13 cellular contexts compared by ENCODE assay signal in the genomic region with DNA sequence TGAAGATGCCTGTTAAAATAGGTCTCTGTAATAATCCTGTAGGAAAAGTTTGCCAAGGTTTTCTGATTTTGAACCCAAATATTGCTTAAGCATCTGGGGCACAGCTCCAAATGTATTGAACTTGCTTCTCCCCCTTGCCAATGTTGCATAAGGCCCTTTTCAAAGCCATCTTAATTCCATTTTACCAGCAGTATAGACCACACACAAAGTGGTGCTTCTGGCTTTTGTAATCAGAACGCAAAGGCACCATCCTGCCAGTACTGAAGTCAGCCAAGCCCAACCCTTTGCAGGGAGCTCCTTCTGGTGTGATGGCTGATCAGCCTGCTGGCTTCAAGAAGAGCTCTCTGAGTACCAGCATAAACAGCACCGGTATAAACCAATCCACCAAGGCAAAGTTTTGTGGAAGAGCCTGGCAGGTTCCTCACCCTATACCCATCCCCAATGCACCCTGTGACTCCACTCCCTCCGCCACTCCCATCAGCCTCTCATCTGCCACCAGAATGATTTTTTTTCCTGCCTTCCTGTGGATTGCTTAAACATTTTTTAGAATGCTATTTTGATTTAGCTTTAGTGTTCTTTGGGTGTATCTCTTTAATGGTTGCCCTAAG. TPM values are rescaled to one million over a fixed set of nuclear protein-coding genes. Genes with fewer than 3 reads are reported as not detected.
DNase-seq lines count a peak whose midpoint lies in the region; ATAC-seq, FAIRE-seq and TF ChIP-seq lines count a peak whose summit lies in the region.
"Had no signal": no experiment of that assay in that cellular context is flagged by ENCODE, and none has a peak within 500 bp of the region (broad histone marks: within the 10 kb centered on the region; RNA-seq: fewer than 3 reads in every experiment).

No MANE protein-coding gene starts in this region.

- H3K9me1 ChIP-seq in K562 (ENCODE audit: control insufficient read depth, insufficient read depth, low read length), result no peaks in the 10 kb centered on the region

- TF ChIP-seq CTCF in H9 (conservative IDR thresholded peaks at IDR 0.05) (no peak), K562 (IDR thresholded peaks at IDR 0.05 in 2 of 3, conservative IDR thresholded peaks at IDR 0.05 in 1 of 3; ENCODE audit: insufficient read depth in 2 of 3, low read depth in 1 of 3, low read length in 3 of 3) (no peak), hepatocyte (IDR thresholded peaks at IDR 0.05; ENCODE audit: poor library complexity) (no peak), thyroid gland (IDR thresholded peaks at IDR 0.05) (no peak)

- H2AFZ ChIP-seq in H9 (ENCODE audit: low read length), result no peak overlapping the region
- peak overlapping the region; percentile 96 for H2AFZ ChIP-seq in K562 (ENCODE audit: low read depth, low read length)
- no peak overlapping the region for H2AFZ ChIP-seq in hepatocyte

- no peak overlapping the region for H3K4me3 Mint-ChIP-seq in H9
- H3K4me3 Mint-ChIP-seq: activated naive CD8-positive, alpha-beta T cell treated with anti-CD3 and anti-CD28 coated beads, Interleukin-2, amount 10 ng/mL, durations not matched to agents 7 days and 5 days; dendritic cell treated with granulocyte-macrophage colony-stimulating factor and Interleukin-4, amounts not matched to agents 40 ng/mL and 50 ng/mL, for 4 days had no signal

- H4K20me1 ChIP-seq in H9 (ENCODE audit: control insufficient read depth, insufficient read depth, insufficient read length) (no peaks in the 10 kb centered on the region), K562 (replicated peaks; ENCODE audit: control insufficient read depth, insufficient read depth, low read length) (no peaks in the 10 kb centered on the region), hepatocyte (ENCODE audit: insufficient read depth, poor library complexity, severe bottlenecking) (no peaks in the 10 kb centered on the region)

- in situ Hi-C loops in K562 (cut with MboI), result no loop called here

- BruUV-seq in K562 (replicated peaks; lab: Mats Ljungman, UMichigan), result no TSS peak

- no peak overlapping the region for H3T11ph ChIP-seq in H9 (ENCODE audit: low read length)

- H3K27ac Mint-ChIP-seq in H9, result peak overlapping the region in 1 of 3 experiments; percentile 75; a peak in 2 of 7 replicates
- H3K27ac Mint-ChIP-seq: activated naive CD8-positive, alpha-beta T cell treated with anti-CD3 and anti-CD28 coated beads, Interleukin-2, amount 10 ng/mL, durations not matched to agents 7 days and 5 days had no signal

- H4K91ac ChIP-seq in H9 (ENCODE audit: insufficient read length, low read depth, low read length), result no peak overlapping the region

- H3K9me3 ChIP-seq in H9 (ENCODE audit: control insufficient read depth, low read depth, low read length) (no peaks in the 10 kb centered on the region), K562 (replicated peaks; ENCODE audit: control insufficient read depth, insufficient read depth, low read depth, low read length) (no peaks in the 10 kb centered on the region), hepatocyte (ENCODE audit: low read depth) (no peaks in the 10 kb centered on the region), thyroid gland (no peaks in the 10 kb centered on the region)
- H3K9me3 ChIP-seq: heart right ventricle had no signal

- intact Hi-C loops in K562 (cut with micrococcal nuclease) (loop anchor here (5.0 kb wide), 2 partner anchors 36 to 66 kb away; no protein-coding TSS in a partner anchor), thyroid gland (cut with DNase I) (no loop called here)

- no peak overlapping the region for H3K56ac ChIP-seq in H9 (ENCODE audit: insufficient read length, low read depth, low read length)

- peak overlapping the region; percentile 7 for H2BK12ac ChIP-seq in H9 (ENCODE audit: insufficient read length, low read depth, low read length)

- no peaks in the 10 kb centered on the region for H3K79me1 ChIP-seq in H9 (ENCODE audit: insufficient read depth, low read depth, low read length, poor library complexity, severe bottlenecking)

- TF ChIP-seq EP300 in K562 (IDR thresholded peaks at IDR 0.05; ENCODE audit: low read length), result no peak

- no peak overlapping the region for H2BK120ac ChIP-seq in H9 (ENCODE audit: low read depth, low read length, poor library complexity, severe bottlenecking)

- H3K9ac ChIP-seq in H9 (ENCODE audit: extremely low read depth, insufficient read length, low read length) (no peak overlapping the region), K562 (ENCODE audit: insufficient read depth in 1 of 2, low read depth in 2 of 2, low read length in 2 of 2) (peak overlapping the region in 1 of 2 experiments; percentile 66; a peak in 1 of 4 replicates)

- H4K8ac ChIP-seq in H9 (replicated peaks; ENCODE audit: insufficient read length, low read depth, low read length), result no peak overlapping the region

- no peak overlapping the region for H4K5ac ChIP-seq in H9 (ENCODE audit: insufficient read length, low read depth, low read length)

- H3K18ac ChIP-seq in H9 (ENCODE audit: insufficient read length, low read depth, low read length), result no peak overlapping the region

- no peak overlapping the region for H3K23ac ChIP-seq in H9 (ENCODE audit: insufficient read length, low read depth, low read length)

- no peak for FAIRE-seq in K562 (lab: Jason Lieb, UNC)

- peak overlapping the region; percentile 26 for H3K27ac ChIP-seq in H9 (ENCODE audit: insufficient read length, low read depth, low read length)
- H3K27ac ChIP-seq in K562 (ENCODE audit: extremely low read depth, low read depth, low read length), result peak overlapping the region; percentile 85; the same call in 2 of the 3 replicates
- peak overlapping the region; percentile 50 for H3K27ac ChIP-seq in hepatocyte
- H3K27ac ChIP-seq in thyroid gland, result no peak overlapping the region

- peaks cover 17 to 29% of the 10 kb centered on the region in 2 experiments for H3K4me1 Mint-ChIP-seq in H9
- H3K4me1 Mint-ChIP-seq: activated naive CD8-positive, alpha-beta T cell treated with anti-CD3 and anti-CD28 coated beads, Interleukin-2, amount 10 ng/mL, durations not matched to agents 7 days and 5 days had no signal

- no peak overlapping the region for H3K14ac ChIP-seq in H9 (ENCODE audit: insufficient read depth, low read length)

- no CpG with 5 or more reads among the region's 3 CpGs for WGBS in H9 (ENCODE audit: extremely low coverage, insufficient read length, low lambda C conversion rate)
- WGBS in K562 (ENCODE audit: insufficient coverage, low coverage, missing lambda C conversion rate), result 31% methylated on average over 3 of the region's 3 CpGs
- WGBS in hepatocyte (ENCODE audit: low lambda C conversion rate, missing lambda C conversion rate), result 51% methylated on average over 3 of the region's 3 CpGs
- WGBS in thyroid gland, 2 donors, result 41 to 49% methylated on average over 3 of the region's 3 CpGs

- no peaks in the 10 kb centered on the region for H3K23me2 ChIP-seq in H9 (ENCODE audit: insufficient read length, low read depth, low read length, poor library complexity, severe bottlenecking)

- peak overlapping the region; percentile 24; the same call in 1 of the 2 replicates for H2BK15ac ChIP-seq in H9 (ENCODE audit: low read depth, low read length)

- H3K4me1 ChIP-seq in H9 (ENCODE audit: insufficient read depth, low read length) (peaks cover 10% of the 10 kb centered on the region; the same call in 1 of the 2 replicates), K562 (replicated peaks in 1 of 2; ENCODE audit: control insufficient read depth in 2 of 2, insufficient read depth in 2 of 2, low read length in 2 of 2) (peaks cover 0 to 6% of the 10 kb centered on the region in 2 experiments; a peak in 3 of 5 replicates), hepatocyte (ENCODE audit: insufficient read depth) (no peaks in the 10 kb centered on the region), thyroid gland (no peaks in the 10 kb centered on the region)

- no peak overlapping the region for H3K4me3 ChIP-seq in K562
- no peak overlapping the region for H3K4me3 ChIP-seq in hepatocyte
- H3K4me3 ChIP-seq in thyroid gland (replicated peaks in 1 of 3), result no peak overlapping the region

- no peak for TF ChIP-seq RAD21 in K562 (CRISPR knock-in tag; conservative IDR thresholded peaks at IDR 0.05 in 1 of 2, IDR thresholded peaks at IDR 0.05 in 1 of 2)

- no peaks in the 10 kb centered on the region for H3K27me3 Mint-ChIP-seq in H9 (ENCODE audit: low read depth)
- H3K27me3 Mint-ChIP-seq: dendritic cell treated with granulocyte-macrophage colony-stimulating factor and Interleukin-4, amounts not matched to agents 40 ng/mL and 50 ng/mL, for 4 days had no signal

- H2BK20ac ChIP-seq in H9 (ENCODE audit: low read depth, low read length, poor library complexity, severe bottlenecking), result no peak overlapping the region

- H3K79me2 ChIP-seq in H9 (ENCODE audit: insufficient read depth, low read length) (no peaks in the 10 kb centered on the region), K562 (ENCODE audit: control insufficient read depth, insufficient read depth, low read length) (no peaks in the 10 kb centered on the region), hepatocyte (no peaks in the 10 kb centered on the region)

- H3K9me2 ChIP-seq in hepatocyte (replicated peaks; ENCODE audit: insufficient read depth), result no peaks in the 10 kb centered on the region

- peaks cover 47 to 57% of the 10 kb centered on the region in 2 experiments for H3K9me3 Mint-ChIP-seq in H9
- H3K9me3 Mint-ChIP-seq: activated naive CD8-positive, alpha-beta T cell treated with anti-CD3 and anti-CD28 coated beads, Interleukin-2, amount 10 ng/mL, durations not matched to agents 7 days and 5 days; dendritic cell treated with granulocyte-macrophage colony-stimulating factor and Interleukin-4, amounts not matched to agents 40 ng/mL and 50 ng/mL, for 4 days had no signal

- H3K4me2 ChIP-seq in H9 (ENCODE audit: insufficient read depth, insufficient read length, low read length), result no peak overlapping the region
- peak overlapping the region; percentile 21; the same call in 1 of the 2 replicates for H3K4me2 ChIP-seq in K562 (ENCODE audit: insufficient read depth, low read length)
- peak overlapping the region; percentile 44 for H3K4me2 ChIP-seq in hepatocyte

- no peak for TF ChIP-seq POLR2A in K562 (conservative IDR thresholded peaks at IDR 0.05)
- TF ChIP-seq POLR2A in thyroid gland (IDR thresholded peaks at IDR 0.05), result no peak

- H3K36me3 ChIP-seq in K562 (ENCODE audit: control insufficient read depth, insufficient read depth, low read length), result no peaks in the 10 kb centered on the region
- H3K36me3 ChIP-seq in hepatocyte (replicated peaks; ENCODE audit: insufficient read depth, low read depth), result no peaks in the 10 kb centered on the region
- no peaks in the 10 kb centered on the region for H3K36me3 ChIP-seq in thyroid gland
- H3K36me3 ChIP-seq: heart right ventricle had no signal

- peaks cover 0 to 2% (median 0%) of the 10 kb centered on the region in 3 experiments; a peak in 2 of 7 replicates for H3K36me3 Mint-ChIP-seq in H9 (ENCODE audit: insufficient read depth in 1 of 3, low read depth in 3 of 3)
- H3K36me3 Mint-ChIP-seq: activated naive CD8-positive, alpha-beta T cell treated with anti-CD3 and anti-CD28 coated beads, Interleukin-2, amount 10 ng/mL, durations not matched to agents 7 days and 5 days had no signal

- POLR2A ChIA-PET in K562 (lab: Yijun Ruan, JAX), result interaction anchor here (1.0 kb wide), 1 partner anchor 87 kb away, joined by 3 read pairs; no protein-coding TSS in a partner anchor

- DNase-seq in H9, result peak; percentile 43
- DNase-seq in K562 (ENCODE audit: extremely low read depth in 1 of 4, low spot score in 3 of 4), result peak in 1 of 4 experiments; percentile 32
- peak; percentile 31 for DNase-seq in hepatocyte (ENCODE audit: low spot score)
- peak; percentile 23 to 37 for DNase-seq in thyroid gland
- DNase-seq in D341Med (ENCODE audit: low spot score), result no peak
- DNase-seq in DMS53 treated with DMSO at 0.1 percent for 48 hours (lab: John Stamatoyannopoulos, UW; ENCODE audit: unreplicated experiment), result no peak
- no peak for DNase-seq in hepatic stellate cell (ENCODE audit: low spot score)
- DNase-seq: activated naive CD8-positive, alpha-beta T cell treated with anti-CD3 and anti-CD28 coated beads, Interleukin-2, amount 10 ng/mL, durations not matched to agents 7 days and 5 days; DMS153; KG1; stimulated activated CD4-positive, alpha-beta T cell treated with anti-CD3 and anti-CD28 coated beads, Interleukin-4, amount 100 ng/mL, for 1 hour had no signal

- CTCF ChIA-PET in K562 (lab: Yijun Ruan, JAX; ENCODE audit: low intra/inter-chr PET ratio), result no interaction called here

- H3K27me3 ChIP-seq in H9 (ENCODE audit: insufficient read depth, low read length) (no peaks in the 10 kb centered on the region), K562 (ENCODE audit: control insufficient read depth in 2 of 2, insufficient read depth in 2 of 2, low read length in 2 of 2) (no peaks in the 10 kb centered on the region), hepatocyte (no peaks in the 10 kb centered on the region), thyroid gland (no peaks in the 10 kb centered on the region)

- peak; percentile 60 for ATAC-seq in K562

- no peak overlapping the region for H3K4ac ChIP-seq in H9 (ENCODE audit: low read depth, low read length)

- H2AK5ac ChIP-seq in H9 (ENCODE audit: insufficient read length, low read length), result no peak overlapping the region

- H2BK5ac ChIP-seq in H9 (ENCODE audit: insufficient read length, low read length), result peak overlapping the region; percentile 35

RNA-seq across cellular contexts. Expression of gene USP9X, which starts 39.2 kb away (rescaled TPM):
- total RNA-seq in H9 (2021) (268 and 284 TPM in 2 replicates), K562 (2014; rRNA removed) (29.0 and 29.5 TPM in 2 replicates), K562 (2014; rRNA removed; fragmentation: Illumina TruSeq; extraction: Trizol) (47.8 and 53.8 TPM in 2 replicates), K562 (2015; rRNA removed; fragmentation: Illumina TruSeq; extraction: Trizol) (31.9 and 33.1 TPM in 2 replicates), K562 (2021) (44.9 and 45.7 TPM in 2 replicates), hepatocyte (93.9 and 114 TPM in 2 replicates), thyroid gland (100 to 1,000 TPM; 101 to 138 (median 106) TPM)
- 138 and 396 TPM in 2 replicates for total RNA-seq in K562 (2011; cell fraction: chromatin; rRNA removed; ENCODE audit: low replicate concordance)
- total RNA-seq in K562 (2011; cell fraction: nucleolus; rRNA removed), result 51.9 and 68.7 TPM in 2 replicates
- total RNA-seq in K562 (2011; cell fraction: nucleoplasm; rRNA removed), result 103 and 125 TPM in 2 replicates
- polyA plus RNA-seq in K562 (2011; rRNA removed) (26.1 and 40.1 TPM in 2 replicates), K562 (2014; fragmentation: Illumina TruSeq; extraction: Trizol) (29.4 and 31.0 TPM in 2 replicates), K562 (2014; fragmentation: Nextera tagmentation; extraction: Ambion mirVana) (10 to 100 TPM; 10.9 to 15.2 TPM), K562 (2014; rRNA removed) (19.0 and 21.4 TPM in 2 replicates), hepatocyte (23.8 and 26.6 TPM in 2 replicates)
- 11.5 and 16.7 TPM in 2 replicates for polyA plus RNA-seq in K562 (2011; cell fraction: cytosol; rRNA removed)
- 35.7 and 38.8 TPM in 2 replicates for polyA plus RNA-seq in K562 (2011; cell fraction: nucleus; rRNA removed)
- 21.9 and 23.8 TPM in 2 replicates for polyA plus RNA-seq in K562 (2012)
- polyA minus RNA-seq in K562 (2011; rRNA and poly(A)+ RNA removed), result 196 and 258 TPM in 2 replicates
- polyA minus RNA-seq in K562 (2011; cell fraction: cytosol; rRNA and poly(A)+ RNA removed), result 77.6 and 121 TPM in 2 replicates
- 47.0 and 84.4 TPM in 2 replicates for polyA minus RNA-seq in K562 (2011; cell fraction: nucleus; rRNA and poly(A)+ RNA removed)

Comparison
In these comparisons a context has a peak if more than half of its experiments do, and no peak if none do; other contexts are left out.
1. DNase-seq: peak in H9 (single experiment), hepatocyte (single experiment) and thyroid gland (2 of 2); none in D341Med (single experiment), DMS53 treated with DMSO at 0.1 percent for 48 hours (single experiment) and hepatic stellate cell (single experiment).
2. H3K27ac ChIP-seq: peak in H9 (single experiment), K562 (single experiment) and hepatocyte (single experiment); none in thyroid gland (0 of 3).